ENCODE assay signal across 2 cellular contexts in genomic region chr6:29436730-29437129, GRCh38.
TF ChIP-seq lines count a peak whose summit lies in the region.

No MANE protein-coding gene starts in this region.

TF ChIP-seq in SK-N-SH, 30 proteins besides CTCF, POLR2A, EP300 and RAD21:
- TF ChIP-seq SMC3 (IDR thresholded peaks at IDR 0.05; ENCODE audit: low read depth, low read length): peak; percentile 6; the same call in 1 of the 2 replicates

TF ChIP-seq in K562, 482 proteins besides CTCF, POLR2A, EP300 and RAD21:
- 0 out of 2 replicates have a peak, but pooled peaks have one; percentile 22 for TF ChIP-seq MAFG (tag; conservative IDR thresholded peaks at IDR 0.05)
- TF ChIP-seq C11orf30 (IDR thresholded peaks at IDR 0.05; ENCODE audit: low read depth): 0 out of 2 replicates have a peak, but pooled peaks have one; percentile 1
- TF ChIP-seq SMC3 (conservative IDR thresholded peaks at IDR 0.05; ENCODE audit: insufficient read depth, low read depth, low read length): peak; percentile 42; the same call in 1 of the 2 replicates
- TF ChIP-seq MAZ (CRISPR knock-in tag; conservative IDR thresholded peaks at IDR 0.05 in 1 of 2, IDR thresholded peaks at IDR 0.05 in 1 of 2): 0 out of 4 replicates have a peak, but pooled peaks of 1 of the 2 experiments have one; percentile 20
- peak in 2 of 3 experiments; percentile 52 to 80 for TF ChIP-seq YY1 (IDR thresholded peaks at IDR 0.05; ENCODE audit: borderline replicate concordance in 1 of 3, control insufficient read depth in 1 of 3, extremely low read depth in 1 of 3, insufficient read depth in 3 of 3, insufficient read length in 1 of 3, insufficient replicate concordance in 2 of 3, low read depth in 1 of 3, low read length in 2 of 3)
- TF ChIP-seq SPI1 (IDR thresholded peaks at IDR 0.05; ENCODE audit: borderline replicate concordance, low read depth, low read length): peak; percentile 79
- TF ChIP-seq CXXC5 (CRISPR knock-in tag; IDR thresholded peaks at IDR 0.05): peak; percentile 58
- 0 out of 2 replicates have a peak, but pooled peaks have one; percentile 7 for TF ChIP-seq ZNF75A (CRISPR knock-in tag; IDR thresholded peaks at IDR 0.05)
- peak; percentile 95 for TF ChIP-seq DEAF1 (CRISPR knock-in tag; IDR thresholded peaks at IDR 0.05)
- TF ChIP-seq TFAP4 (CRISPR knock-in tag; IDR thresholded peaks at IDR 0.05; ENCODE audit: borderline replicate concordance): peak; percentile 29; the same call in 1 of the 2 replicates
- TF ChIP-seq GATA2 (CRISPR knock-in tag; IDR thresholded peaks at IDR 0.05): 0 out of 2 replicates have a peak, but pooled peaks have one; percentile 45
